1 cellular context compared by ENCODE assay signal in genomic region chr15:40956543-40956982, GRCh38.
TF ChIP-seq lines count a peak whose summit lies in the region.

No MANE protein-coding gene starts in this region.

TF ChIP-seq in GM23338, 12 proteins besides CTCF, POLR2A, EP300 and RAD21 (continued from another document):
- TF ChIP-seq, protein P1, sequence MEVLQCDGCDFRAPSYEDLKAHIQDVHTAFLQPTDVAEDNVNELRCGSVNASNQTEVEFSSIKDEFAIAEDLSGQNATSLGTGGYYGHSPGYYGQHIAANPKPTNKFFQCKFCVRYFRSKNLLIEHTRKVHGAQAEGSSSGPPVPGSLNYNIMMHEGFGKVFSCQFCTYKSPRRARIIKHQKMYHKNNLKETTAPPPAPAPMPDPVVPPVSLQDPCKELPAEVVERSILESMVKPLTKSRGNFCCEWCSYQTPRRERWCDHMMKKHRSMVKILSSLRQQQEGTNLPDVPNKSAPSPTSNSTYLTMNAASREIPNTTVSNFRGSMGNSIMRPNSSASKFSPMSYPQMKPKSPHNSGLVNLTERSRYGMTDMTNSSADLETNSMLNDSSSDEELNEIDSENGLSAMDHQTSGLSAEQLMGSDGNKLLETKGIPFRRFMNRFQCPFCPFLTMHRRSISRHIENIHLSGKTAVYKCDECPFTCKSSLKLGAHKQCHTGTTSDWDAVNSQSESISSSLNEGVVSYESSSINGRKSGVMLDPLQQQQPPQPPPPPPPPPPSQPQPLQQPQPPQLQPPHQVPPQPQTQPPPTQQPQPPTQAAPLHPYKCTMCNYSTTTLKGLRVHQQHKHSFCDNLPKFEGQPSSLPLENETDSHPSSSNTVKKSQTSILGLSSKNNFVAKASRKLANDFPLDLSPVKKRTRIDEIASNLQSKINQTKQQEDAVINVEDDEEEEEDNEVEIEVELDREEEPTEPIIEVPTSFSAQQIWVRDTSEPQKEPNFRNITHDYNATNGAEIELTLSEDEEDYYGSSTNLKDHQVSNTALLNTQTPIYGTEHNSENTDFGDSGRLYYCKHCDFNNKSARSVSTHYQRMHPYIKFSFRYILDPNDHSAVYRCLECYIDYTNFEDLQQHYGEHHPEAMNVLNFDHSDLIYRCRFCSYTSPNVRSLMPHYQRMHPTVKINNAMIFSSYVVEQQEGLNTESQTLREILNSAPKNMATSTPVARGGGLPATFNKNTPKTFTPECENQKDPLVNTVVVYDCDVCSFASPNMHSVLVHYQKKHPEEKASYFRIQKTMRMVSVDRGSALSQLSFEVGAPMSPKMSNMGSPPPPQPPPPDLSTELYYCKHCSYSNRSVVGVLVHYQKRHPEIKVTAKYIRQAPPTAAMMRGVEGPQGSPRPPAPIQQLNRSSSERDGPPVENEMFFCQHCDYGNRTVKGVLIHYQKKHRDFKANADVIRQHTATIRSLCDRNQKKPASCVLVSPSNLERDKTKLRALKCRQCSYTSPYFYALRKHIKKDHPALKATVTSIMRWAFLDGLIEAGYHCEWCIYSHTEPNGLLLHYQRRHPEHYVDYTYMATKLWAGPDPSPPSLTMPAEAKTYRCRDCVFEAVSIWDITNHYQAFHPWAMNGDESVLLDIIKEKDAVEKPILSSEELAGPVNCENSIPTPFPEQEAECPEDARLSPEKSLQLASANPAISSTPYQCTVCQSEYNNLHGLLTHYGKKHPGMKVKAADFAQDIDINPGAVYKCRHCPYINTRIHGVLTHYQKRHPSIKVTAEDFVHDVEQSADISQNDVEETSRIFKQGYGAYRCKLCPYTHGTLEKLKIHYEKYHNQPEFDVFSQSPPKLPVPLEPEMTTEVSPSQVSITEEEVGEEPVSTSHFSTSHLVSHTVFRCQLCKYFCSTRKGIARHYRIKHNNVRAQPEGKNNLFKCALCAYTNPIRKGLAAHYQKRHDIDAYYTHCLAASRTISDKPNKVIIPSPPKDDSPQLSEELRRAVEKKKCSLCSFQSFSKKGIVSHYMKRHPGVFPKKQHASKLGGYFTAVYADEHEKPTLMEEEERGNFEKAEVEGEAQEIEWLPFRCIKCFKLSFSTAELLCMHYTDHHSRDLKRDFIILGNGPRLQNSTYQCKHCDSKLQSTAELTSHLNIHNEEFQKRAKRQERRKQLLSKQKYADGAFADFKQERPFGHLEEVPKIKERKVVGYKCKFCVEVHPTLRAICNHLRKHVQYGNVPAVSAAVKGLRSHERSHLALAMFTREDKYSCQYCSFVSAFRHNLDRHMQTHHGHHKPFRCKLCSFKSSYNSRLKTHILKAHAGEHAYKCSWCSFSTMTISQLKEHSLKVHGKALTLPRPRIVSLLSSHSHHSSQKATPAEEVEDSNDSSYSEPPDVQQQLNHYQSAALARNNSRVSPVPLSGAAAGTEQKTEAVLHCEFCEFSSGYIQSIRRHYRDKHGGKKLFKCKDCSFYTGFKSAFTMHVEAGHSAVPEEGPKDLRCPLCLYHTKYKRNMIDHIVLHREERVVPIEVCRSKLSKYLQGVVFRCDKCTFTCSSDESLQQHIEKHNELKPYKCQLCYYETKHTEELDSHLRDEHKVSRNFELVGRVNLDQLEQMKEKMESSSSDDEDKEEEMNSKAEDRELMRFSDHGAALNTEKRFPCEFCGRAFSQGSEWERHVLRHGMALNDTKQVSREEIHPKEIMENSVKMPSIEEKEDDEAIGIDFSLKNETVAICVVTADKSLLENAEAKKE (CRISPR knock-in tag; IDR thresholded peaks at IDR 0.05): no peak
- TF ChIP-seq EZH2 (IDR thresholded peaks at IDR 0.05; ENCODE audit: low read depth, unreplicated experiment): no peak
- TF ChIP-seq STAT1 (IDR thresholded peaks at IDR 0.05; ENCODE audit: unreplicated experiment): no peak
- TF ChIP-seq JUNB (IDR thresholded peaks at IDR 0.05; ENCODE audit: unreplicated experiment): no peak
